Comparison of ENCODE assay signal across 8 cellular contexts in the genomic region with DNA sequence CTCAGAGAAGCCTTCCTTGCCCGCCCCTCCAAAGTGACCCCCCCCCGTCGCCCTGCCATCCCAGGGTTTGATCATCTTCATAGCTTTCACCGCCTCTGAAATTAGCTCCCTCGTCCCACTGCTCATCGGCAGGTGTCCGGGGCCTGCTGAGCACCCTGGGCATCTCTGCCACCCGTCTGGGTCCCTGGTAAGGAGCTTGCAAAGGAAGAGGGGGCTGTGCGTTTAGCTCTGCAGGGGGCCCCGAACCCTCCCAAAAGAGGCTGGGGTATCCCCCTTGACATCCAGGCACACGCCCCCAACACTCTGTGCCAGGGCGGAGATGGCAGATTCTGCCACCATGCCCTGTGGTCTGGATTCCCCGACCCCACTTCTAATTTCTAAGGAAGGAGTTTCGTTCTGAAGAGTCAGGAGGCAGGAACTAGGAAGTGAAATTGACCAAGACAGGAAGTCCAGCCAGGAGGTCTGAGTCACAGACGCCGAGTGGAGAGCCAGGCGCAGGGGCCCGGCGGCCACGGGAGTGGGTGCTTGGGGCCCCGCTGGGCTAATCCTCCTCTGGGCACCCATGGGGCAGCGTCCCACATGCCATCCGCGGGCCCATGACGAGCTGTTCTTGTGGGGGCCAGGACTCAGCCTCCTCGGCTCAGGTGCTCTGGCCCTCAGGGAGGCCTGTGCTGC.
DNase-seq lines count a peak whose midpoint lies in the region; ATAC-seq and TF ChIP-seq lines count a peak whose summit lies in the region.

No MANE protein-coding gene starts in this region.

- no peaks in the 10 kb centered on the region for H3K27me3 ChIP-seq in SU-DHL-6 (ENCODE audit: low read length)

- H3K4me3 ChIP-seq in GM08714 (ENCODE audit: low read length) (peak overlapping the region; percentile 11; the same call in 1 of the 2 replicates), SU-DHL-6 (ENCODE audit: insufficient read depth, low read length, poor library complexity, severe bottlenecking) (no peak overlapping the region), skin epidermis (no peak overlapping the region)

- no peaks in the 10 kb centered on the region for H3K36me3 ChIP-seq in SU-DHL-6 (ENCODE audit: low read length)

- no peak for TF ChIP-seq CTCF in SU-DHL-6 (IDR thresholded peaks at IDR 0.05; ENCODE audit: insufficient read depth, low read length, poor library complexity, severe bottlenecking)

- H3K9me3 ChIP-seq in SU-DHL-6 (ENCODE audit: insufficient read depth, low read length) = no peaks in the 10 kb centered on the region

- no peaks in the 10 kb centered on the region; the same call in 1 of the 2 replicates for H3F3A ChIP-seq in SU-DHL-6 (ENCODE audit: insufficient read depth)

- no peaks in the 10 kb centered on the region for H4K20me1 ChIP-seq in SU-DHL-6 (ENCODE audit: low read depth, low read length)

- peak overlapping the region; percentile 28 for H3K4me2 ChIP-seq in SU-DHL-6 (ENCODE audit: low read depth, low read length, poor library complexity, severe bottlenecking)

- H3K27ac ChIP-seq in SU-DHL-6 (ENCODE audit: low read depth, low read length) (no peak overlapping the region), skin epidermis (peak overlapping the region in 20 of 21 experiments; percentile 52 to 95 (median 84))

- H2AFZ ChIP-seq in SU-DHL-6 (ENCODE audit: low read depth, low read length, severe bottlenecking) = no peak overlapping the region

- H3K9me2 ChIP-seq in SU-DHL-6 (replicated peaks; ENCODE audit: insufficient read depth, low read length) = no peaks in the 10 kb centered on the region

- H3K9ac ChIP-seq in SU-DHL-6 (ENCODE audit: low read length) = peak overlapping the region; percentile 27; the same call in 1 of the 2 replicates

- peak; percentile 41 for ATAC-seq in HG02852 (IDR thresholded peaks at IDR 0.05; ENCODE audit: unreplicated experiment)
- ATAC-seq in HG02973 (IDR thresholded peaks at IDR 0.05; ENCODE audit: unreplicated experiment) = no peak

- no peaks in the 10 kb centered on the region for H3K79me2 ChIP-seq in SU-DHL-6 (ENCODE audit: insufficient read depth, low read length)

- DNase-seq in germinal center (ENCODE audit: low spot score) (peak; percentile 56), activated gamma-delta T cell (lab: John Stamatoyannopoulos, UW) (no peak), NCI-H1436 treated with DMSO at 0.1 percent for 48 hours (lab: John Stamatoyannopoulos, UW) (no peak)
